14 cellular contexts compared by ENCODE assay signal in the genomic region with DNA sequence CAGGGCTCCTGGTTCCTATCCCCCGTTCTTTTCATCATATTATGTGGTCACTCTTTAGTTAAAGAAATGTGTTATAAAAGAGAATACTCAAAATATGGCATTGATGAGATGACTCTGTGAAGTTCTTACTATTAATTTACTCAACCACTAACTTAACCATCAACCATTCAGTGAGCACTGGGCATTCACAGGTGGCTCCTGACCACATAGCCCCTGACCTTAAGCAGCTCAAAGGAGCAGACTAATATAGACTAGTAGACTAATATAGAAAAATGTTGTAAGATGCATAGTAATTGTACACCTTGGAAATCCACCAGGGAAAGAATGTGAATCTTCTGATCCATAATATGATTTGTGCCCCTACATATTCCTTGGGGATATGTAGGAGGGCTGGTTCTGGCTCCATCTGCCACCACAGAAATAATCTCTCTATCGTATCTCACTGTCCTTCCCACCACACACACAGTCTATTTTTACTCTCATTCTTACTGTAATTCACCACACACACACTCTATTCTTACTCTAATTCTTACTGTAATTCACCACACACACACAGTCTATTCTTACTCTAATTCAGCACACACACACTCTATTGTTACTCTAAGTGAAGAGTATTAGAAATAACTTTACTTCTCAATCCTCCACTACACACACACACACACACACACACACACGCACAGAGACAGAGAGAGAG.
DNase-seq lines count a peak whose midpoint lies in the region; ATAC-seq, FAIRE-seq and TF ChIP-seq lines count a peak whose summit lies in the region.
"Had no signal": no experiment of that assay in that cellular context is flagged by ENCODE, and none has a peak within 500 bp of the region (broad histone marks: within the 10 kb centered on the region; RNA-seq: fewer than 3 reads in every experiment).

No MANE protein-coding gene starts in this region.

- no peak for TF ChIP-seq CTCF in GM12865 (IDR thresholded peaks at IDR 0.05; ENCODE audit: insufficient read depth, low read depth, low read length, missing control alignments)

- ATAC-seq in GM19328 (IDR thresholded peaks at IDR 0.05; ENCODE audit: unreplicated experiment), result peak; percentile 52
- ATAC-seq in HG02943 (IDR thresholded peaks at IDR 0.05; ENCODE audit: low read depth, unreplicated experiment), result peak; percentile 72
- ATAC-seq: WTC11 had no signal

- no peak overlapping the region for H3K4me3 ChIP-seq in GM12865 (ENCODE audit: low read depth, low read length)
- H3K4me3 ChIP-seq: ascending aorta, GM23248 had no signal

- no peak for FAIRE-seq in RCC 7860 (lab: Jason Lieb, UNC)

- DNase-seq in GM12865 (ENCODE audit: low read depth) (peak; percentile 23), NCI-H2171 (lab: John Stamatoyannopoulos, UW) (peak; percentile 23), NCI-H446 (lab: John Stamatoyannopoulos, UW) (no peak), NCI-H446 treated with DMSO at 0.1 percent for 48 hours (lab: John Stamatoyannopoulos, UW) (no peak), RCC 7860 (ENCODE audit: low spot score) (no peak), NCI-H2196 (lab: John Stamatoyannopoulos, UW; ENCODE audit: unreplicated experiment) (no peak)
- DNase-seq: activated T-cell treated with anti-CD3 and anti-CD28 coated beads for 4 hours, dermis blood vessel endothelial cell, GM23248, NCI-H526 treated with DMSO at 0.1 percent for 48 hours had no signal

Comparison
In these comparisons a context has a peak if more than half of its experiments do, and no peak if none do; other contexts are left out.
1. DNase-seq: peak in GM12865 (single experiment) and NCI-H2171 (single experiment); none in NCI-H446 (0 of 2), NCI-H446 treated with DMSO at 0.1 percent for 48 hours (single experiment), RCC 7860 (single experiment) and NCI-H2196 (single experiment).